ENCODE assay signal across 1 cellular context in genomic region chr5:11182441-11183080, GRCh38.
TF ChIP-seq lines count a peak whose summit lies in the region.

No MANE protein-coding gene starts in this region.

TF ChIP-seq in GM23338, 12 proteins besides CTCF, POLR2A, EP300 and RAD21 (continued from another document):
- TF ChIP-seq ETS1 (IDR thresholded peaks at IDR 0.05) (no peak), EZH2phosphoT487 (IDR thresholded peaks at IDR 0.05; ENCODE audit: unreplicated experiment) (no peak)
